10 cellular contexts compared by ENCODE assay signal in genomic region chr6:157304840-157305675, GRCh38. TPM values are rescaled to one million over a fixed set of nuclear protein-coding genes. Genes with fewer than 3 reads are reported as not detected.
DNase-seq lines count a peak whose midpoint lies in the region; ATAC-seq and TF ChIP-seq lines count a peak whose summit lies in the region.
"Had no signal": no experiment of that assay in that cellular context is flagged by ENCODE, and none has a peak within 500 bp of the region (broad histone marks: within the 10 kb centered on the region; RNA-seq: fewer than 3 reads in every experiment).

No MANE protein-coding gene starts in this region.

- DNase-seq in HUDEP-2 (lab: John Stamatoyannopoulos, UW; ENCODE audit: unreplicated experiment in 76 of 76), result peak in 40 of 76 experiments; percentile 6 to 58 (median 28)
- peak; percentile 27 for DNase-seq in astrocyte of the hippocampus (ENCODE audit: low read depth, low spot score)
- no peak for DNase-seq in left lung
- peak in 1 of 2 donors; percentile 49 for DNase-seq in tibial artery
- DNase-seq in activated CD8-positive, alpha-beta memory T cell treated with anti-CD3 and anti-CD28 coated beads for 24 hours, result no peak
- DNase-seq in SHP77 (lab: John Stamatoyannopoulos, UW), result no peak
- no peak for DNase-seq in 8988T
- DNase-seq: NCI-H345; stimulated activated CD4-positive, alpha-beta T cell treated with anti-CD3 and anti-CD28 coated beads, Interleukin-4, amount 100 ng/mL, for 4 hours had no signal

- H3K4me1 ChIP-seq in left lung, result peaks cover 0 to 36% of the 10 kb centered on the region in 2 donors
- peaks cover 0 to 33% (median 16%) of the 10 kb centered on the region in 4 donors for H3K4me1 ChIP-seq in tibial artery

- H3K27ac ChIP-seq in left lung (peak overlapping the region; percentile 22 to 76), tibial artery (peak overlapping the region; percentile 5 to 17)

- no peaks in the 10 kb centered on the region for H3K36me3 ChIP-seq in left lung
- H3K36me3 ChIP-seq in tibial artery, result peaks cover 0 to 5% (median 0%) of the 10 kb centered on the region in 3 donors

- no peaks in the 10 kb centered on the region for H3K9me3 ChIP-seq in left lung
- no peaks in the 10 kb centered on the region for H3K9me3 ChIP-seq in tibial artery

- intact Hi-C loops in left lung (cut with DNase I) (no loop called here), tibial artery (cut with DNase I; ENCODE audit: low total_unique reads) (no loop called here)

- TF ChIP-seq CTCF in left lung (IDR thresholded peaks at IDR 0.05) (no peak), tibial artery (IDR thresholded peaks at IDR 0.05) (no peak)

- H3K27me3 ChIP-seq in left lung (no peaks in the 10 kb centered on the region), tibial artery (no peaks in the 10 kb centered on the region)

- ATAC-seq in left lung, result peak; percentile 63
- ATAC-seq in GM21528 (IDR thresholded peaks at IDR 0.05; ENCODE audit: low FRiP score, unreplicated experiment), result no peak

- H3K4me3 ChIP-seq in left lung, result peak overlapping the region in 1 of 2 donors; percentile 10
- H3K4me3 ChIP-seq in tibial artery, result no peak overlapping the region

RNA-seq across cellular contexts. Expression of gene TMEM242, which starts 18.3 kb away (rescaled TPM):
- 10 to 100 TPM; 10.9 to 11.5 TPM for total RNA-seq in left lung

Comparison
In these comparisons a context has a peak if more than half of its experiments do, and no peak if none do; other contexts are left out.
1. DNase-seq: peak in HUDEP-2 (40 of 76) and astrocyte of the hippocampus (single experiment); none in left lung (0 of 2), activated CD8-positive, alpha-beta memory T cell treated with anti-CD3 and anti-CD28 coated beads for 24 hours (single experiment), SHP77 (0 of 2) and 8988T (single experiment).